8 cellular contexts compared by ENCODE assay signal in genomic region chr15:40081691-40082194, GRCh38. TPM values are rescaled to one million over a fixed set of nuclear protein-coding genes. Genes with fewer than 3 reads are reported as not detected.
DNase-seq lines count a peak whose midpoint lies in the region; ATAC-seq and TF ChIP-seq lines count a peak whose summit lies in the region.

No MANE protein-coding gene starts in this region.

- no peak for TF ChIP-seq POLR2A in testis (IDR thresholded peaks at IDR 0.05)

- no peaks in the 10 kb centered on the region for H3K9me3 Mint-ChIP-seq in activated CD4-positive, alpha-beta memory T cell treated with anti-CD3 and anti-CD28 coated beads, Interleukin-2, amount 10 ng/mL, durations not matched to agents 7 days and 5 days
- H3K9me3 Mint-ChIP-seq in activated CD4-positive, alpha-beta memory T cell treated with anti-CD3 and anti-CD28 coated beads for 36 hours = no peaks in the 10 kb centered on the region

- H3K27ac Mint-ChIP-seq in activated CD4-positive, alpha-beta memory T cell treated with anti-CD3 and anti-CD28 coated beads, Interleukin-2, amount 10 ng/mL, durations not matched to agents 7 days and 5 days = no peak overlapping the region
- no peak overlapping the region for H3K27ac Mint-ChIP-seq in activated CD4-positive, alpha-beta memory T cell treated with anti-CD3 and anti-CD28 coated beads for 36 hours

- H3K4me1 ChIP-seq in mesodermal cell (ENCODE audit: control insufficient read depth, insufficient read depth, low read length, poor library complexity, severe bottlenecking) (peaks cover 52% of the 10 kb centered on the region), testis (peaks cover 18% of the 10 kb centered on the region)

- DNase-seq in activated CD4-positive, alpha-beta memory T cell treated with anti-CD3 and anti-CD28 coated beads, Interleukin-2, amount 10 ng/mL, durations not matched to agents 7 days and 5 days = no peak
- no peak for DNase-seq in activated CD4-positive, alpha-beta memory T cell treated with anti-CD3 and anti-CD28 coated beads for 36 hours
- peak; percentile 99 for DNase-seq in SK-MEL-5 (ENCODE audit: low read depth, low spot score)
- no peak for DNase-seq in epithelial cell of proximal tubule (ENCODE audit: low read depth)
- peak; percentile 94 for DNase-seq in testis

- peak overlapping the region; percentile 41 for H3K4me3 ChIP-seq in epithelial cell of proximal tubule (ENCODE audit: low read depth, low read length)
- peak overlapping the region; percentile 27 for H3K4me3 ChIP-seq in mesodermal cell (ENCODE audit: extremely low read depth, insufficient read depth, low read length, poor library complexity, severe bottlenecking)
- H3K4me3 ChIP-seq in testis = peak overlapping the region; percentile 1 to 37

- peaks cover 64% of the 10 kb centered on the region for H3K27me3 Mint-ChIP-seq in activated CD4-positive, alpha-beta memory T cell treated with anti-CD3 and anti-CD28 coated beads, Interleukin-2, amount 10 ng/mL, durations not matched to agents 7 days and 5 days
- peaks cover 43% of the 10 kb centered on the region for H3K27me3 Mint-ChIP-seq in activated CD4-positive, alpha-beta memory T cell treated with anti-CD3 and anti-CD28 coated beads for 36 hours

- CTCF ChIA-PET in activated CD4-positive, alpha-beta memory T cell treated with anti-CD3 and anti-CD28 coated beads, Interleukin-2, amount 10 ng/mL, durations not matched to agents 7 days and 5 days (lab: Charles Lee) = no interaction called here
- CTCF ChIA-PET in activated CD4-positive, alpha-beta memory T cell treated with anti-CD3 and anti-CD28 coated beads for 36 hours (lab: Charles Lee) = interaction anchor here (1.8 kb wide), 1 partner anchor 23 kb away, joined by 9 read pairs; no protein-coding TSS in a partner anchor

- in situ Hi-C loops in SK-MEL-5 (cut with HindIII; ENCODE audit: low pct_unique_long_range_greater_than_20kb, low sequenced_read_pairs) = no loop called here

- no peak for ATAC-seq in GM18517 (IDR thresholded peaks at IDR 0.05; ENCODE audit: unreplicated experiment)
- no peak for ATAC-seq in GM18868 (IDR thresholded peaks at IDR 0.05; ENCODE audit: unreplicated experiment)

- H3K9me3 ChIP-seq in mesodermal cell (ENCODE audit: control insufficient read depth, low read length) (no peaks in the 10 kb centered on the region), testis (no peaks in the 10 kb centered on the region)

- H3K4me3 Mint-ChIP-seq in activated CD4-positive, alpha-beta memory T cell treated with anti-CD3 and anti-CD28 coated beads, Interleukin-2, amount 10 ng/mL, durations not matched to agents 7 days and 5 days = peak overlapping the region; percentile 34
- H3K4me3 Mint-ChIP-seq in activated CD4-positive, alpha-beta memory T cell treated with anti-CD3 and anti-CD28 coated beads for 36 hours = no peak overlapping the region

- no peaks in the 10 kb centered on the region for H3K27me3 ChIP-seq in testis

- H3K36me3 ChIP-seq in mesodermal cell (ENCODE audit: control insufficient read depth, insufficient read depth, low read length) = no peaks in the 10 kb centered on the region
- no peaks in the 10 kb centered on the region for H3K36me3 ChIP-seq in testis (ENCODE audit: low read depth, missing control alignments)

- intact Hi-C loops in activated CD4-positive, alpha-beta memory T cell treated with anti-CD3 and anti-CD28 coated beads for 36 hours (cut with micrococcal nuclease) = loop anchor here (2.0 kb wide), 1 partner anchor 15 kb away; no protein-coding TSS in a partner anchor
- intact Hi-C loops in testis (cut with DNase I; ENCODE audit: low total_unique reads) = no loop called here

- 5 to 10% methylated on average over 12 of the region's 12 CpGs for WGBS in mesodermal cell (ENCODE audit: insufficient coverage in 2 of 2), 2 experiments
- WGBS in testis, 2 donors = 21 to 38% methylated on average over 12 of the region's 12 CpGs

- POLR2A ChIA-PET in activated CD4-positive, alpha-beta memory T cell treated with anti-CD3 and anti-CD28 coated beads, Interleukin-2, amount 10 ng/mL, durations not matched to agents 7 days and 5 days (lab: Charles Lee) = interaction anchor here (0.7 kb wide), 1 partner anchor 20 kb away, joined by 3 read pairs; no protein-coding TSS in a partner anchor
- POLR2A ChIA-PET in activated CD4-positive, alpha-beta memory T cell treated with anti-CD3 and anti-CD28 coated beads for 36 hours (lab: Charles Lee) = interaction anchor here (1.2 kb wide), 1 partner anchor 17 kb away, joined by 3 read pairs; no protein-coding TSS in a partner anchor

- no peaks in the 10 kb centered on the region for H3K36me3 Mint-ChIP-seq in activated CD4-positive, alpha-beta memory T cell treated with anti-CD3 and anti-CD28 coated beads, Interleukin-2, amount 10 ng/mL, durations not matched to agents 7 days and 5 days (ENCODE audit: low read depth)
- no peaks in the 10 kb centered on the region for H3K36me3 Mint-ChIP-seq in activated CD4-positive, alpha-beta memory T cell treated with anti-CD3 and anti-CD28 coated beads for 36 hours

- no peak for TF ChIP-seq CTCF in epithelial cell of proximal tubule (conservative IDR thresholded peaks at IDR 0.05; ENCODE audit: low read depth, low read length)
- peak in 1 of 3 experiments; percentile 3 for TF ChIP-seq CTCF in testis (IDR thresholded peaks at IDR 0.05)

- H3K4me1 Mint-ChIP-seq in activated CD4-positive, alpha-beta memory T cell treated with anti-CD3 and anti-CD28 coated beads, Interleukin-2, amount 10 ng/mL, durations not matched to agents 7 days and 5 days = peaks cover 29% of the 10 kb centered on the region
- peaks cover 24% of the 10 kb centered on the region for H3K4me1 Mint-ChIP-seq in activated CD4-positive, alpha-beta memory T cell treated with anti-CD3 and anti-CD28 coated beads for 36 hours (ENCODE audit: low read depth)

- H3K27ac ChIP-seq in mesodermal cell (ENCODE audit: low read depth, low read length, severe bottlenecking) (peak overlapping the region; percentile 99), testis (peak overlapping the region; percentile 81 to 89)

RNA-seq across cellular contexts. Expression of gene BMF, which starts 26.9 kb away (rescaled TPM):
- 10 to 100 TPM; 25.7 to 30.2 TPM for total RNA-seq in activated CD4-positive, alpha-beta memory T cell treated with anti-CD3 and anti-CD28 coated beads, Interleukin-2, amount 10 ng/mL, durations not matched to agents 7 days and 5 days
- total RNA-seq in activated CD4-positive, alpha-beta memory T cell treated with anti-CD3 and anti-CD28 coated beads for 36 hours = 1 to 10 TPM; 6.9 to 7.3 TPM
- 6.9 and 7.8 TPM in 2 replicates for total RNA-seq in SK-MEL-5 (2014; rRNA removed; shearing (Covaris generic))
- polyA plus RNA-seq in SK-MEL-5 (2015; cell fraction: cytosol; rRNA removed) = 10.0 and 12.2 TPM in 2 replicates
- 14.8 and 33.6 TPM in 2 replicates for polyA plus RNA-seq in SK-MEL-5 (2015; cell fraction: nucleus; rRNA removed)
- total RNA-seq in epithelial cell of proximal tubule = 4.6 and 33.1 TPM in 2 replicates
- 59.4 TPM for polyA plus RNA-seq in mesodermal cell (2013, experiment 1 of 2)
- 51.4 TPM for polyA plus RNA-seq in mesodermal cell (2013, experiment 2 of 2)
- 1 to 10 TPM; 6.9 to 7.7 TPM for total RNA-seq in testis
- polyA plus RNA-seq in testis (ENCODE audit: insufficient read depth, low read depth, low replicate concordance) = 4.9 TPM

RNA-seq across cellular contexts. Expression of gene SRP14, which starts 42.8 kb away (rescaled TPM):
- 100 to 1,000 TPM; 150 to 153 TPM for total RNA-seq in activated CD4-positive, alpha-beta memory T cell treated with anti-CD3 and anti-CD28 coated beads, Interleukin-2, amount 10 ng/mL, durations not matched to agents 7 days and 5 days
- 100 to 1,000 TPM; 168 to 170 TPM for total RNA-seq in activated CD4-positive, alpha-beta memory T cell treated with anti-CD3 and anti-CD28 coated beads for 36 hours
- 360 and 428 TPM in 2 replicates for total RNA-seq in SK-MEL-5 (2014; rRNA removed; shearing (Covaris generic))
- 350 and 532 TPM in 2 replicates for polyA plus RNA-seq in SK-MEL-5 (2015; cell fraction: cytosol; rRNA removed)
- polyA plus RNA-seq in SK-MEL-5 (2015; cell fraction: nucleus; rRNA removed) = 73.9 and 74.1 TPM in 2 replicates
- 277 and 402 TPM in 2 replicates for total RNA-seq in epithelial cell of proximal tubule
- 633 TPM for polyA plus RNA-seq in mesodermal cell (2013, experiment 1 of 2)
- polyA plus RNA-seq in mesodermal cell (2013, experiment 2 of 2) = 649 TPM
- 100 to 1,000 TPM; 277 to 410 TPM for total RNA-seq in testis
- polyA plus RNA-seq in testis (ENCODE audit: insufficient read depth, low read depth, low replicate concordance) = 359 TPM

Comparison
In these comparisons a context has a peak if more than half of its experiments do, and no peak if none do; other contexts are left out.
1. DNase-seq: peak in SK-MEL-5 (single experiment) and testis (single experiment); none in activated CD4-positive, alpha-beta memory T cell treated with anti-CD3 and anti-CD28 coated beads, Interleukin-2, amount 10 ng/mL, durations not matched to agents 7 days and 5 days (single experiment), activated CD4-positive, alpha-beta memory T cell treated with anti-CD3 and anti-CD28 coated beads for 36 hours (single experiment) and epithelial cell of proximal tubule (single experiment).
2. Peak in every context shown above with its lines, with median percentiles within 50 percentile points of each other: H3K4me3 ChIP-seq.